ENCODE assay signal across 21 cellular contexts in genomic region chr6:49733680-49734079, GRCh38. TPM values are rescaled to one million over a fixed set of nuclear protein-coding genes. Genes with fewer than 3 reads are reported as not detected.
A peak's percentile ranks its signal among the peaks of the same experiment; 100 is the strongest.
DNase-seq lines count a peak whose midpoint lies in the region; ATAC-seq and TF ChIP-seq lines count a peak whose summit lies in the region.
"Had no signal": no experiment of that assay in that cellular context is flagged by ENCODE, and none has a peak within 500 bp of the region (broad histone marks: within the 10 kb centered on the region; RNA-seq: fewer than 3 reads in every experiment).

No MANE protein-coding gene starts in this region.

- no peaks in the 10 kb centered on the region for H3K36me3 ChIP-seq in Peyer's patch
- H3K36me3 ChIP-seq: BE2C; BLaER1 treated with 17β-estradiol and CSF1 and Interleukin-3, amounts not matched to agents 10 nM and 100 nM had no signal

- H3K27ac ChIP-seq in Peyer's patch: no peak overlapping the region
- H3K27ac ChIP-seq: A549; BLaER1 treated with 17β-estradiol and CSF1 and Interleukin-3, amounts not matched to agents 10 nM and 100 nM; GM23248 had no signal

- H3K4me3 ChIP-seq in epithelial cell of esophagus (ENCODE audit: low read length): no peak overlapping the region
- H3K4me3 ChIP-seq in Peyer's patch: no peak overlapping the region
- H3K4me3 ChIP-seq: A549; BLaER1 treated with 17β-estradiol and CSF1 and Interleukin-3, amounts not matched to agents 10 nM and 100 nM; GM23248 had no signal

- no peaks in the 10 kb centered on the region for H3K4me1 ChIP-seq in Peyer's patch
- H3K4me1 ChIP-seq: A549; BE2C; BLaER1 treated with 17β-estradiol and CSF1 and Interleukin-3, amounts not matched to agents 10 nM and 100 nM had no signal

- no peak for TF ChIP-seq CTCF in epithelial cell of esophagus (IDR thresholded peaks at IDR 0.05; ENCODE audit: insufficient read depth, low read depth, low read length, missing control alignments)
- no peak for TF ChIP-seq CTCF in Peyer's patch (IDR thresholded peaks at IDR 0.05)

- H3K9me3 ChIP-seq in Peyer's patch: no peaks in the 10 kb centered on the region
- H3K9me3 ChIP-seq: A549; BE2C; BLaER1 treated with 17β-estradiol and CSF1 and Interleukin-3, amounts not matched to agents 10 nM and 100 nM had no signal

- TF ChIP-seq POLR2A in Peyer's patch (IDR thresholded peaks at IDR 0.05): no peak

- ATAC-seq in HG02571 (IDR thresholded peaks at IDR 0.05; ENCODE audit: unreplicated experiment) (no peak), GM18909 (IDR thresholded peaks at IDR 0.05; ENCODE audit: poor library complexity, unreplicated experiment) (no peak)
- ATAC-seq: A549 had no signal

- DNase-seq in DMS79 treated with DMSO at 0.1 percent for 48 hours (lab: John Stamatoyannopoulos, UW) (peak; percentile 87), OCI-M1 (lab: John Stamatoyannopoulos, UW) (peak; percentile 43), epithelial cell of esophagus (ENCODE audit: low read depth) (peak; percentile 4), Peyer's patch (no peak), NCI-H1694 treated with DMSO at 0.1 percent for 48 hours (lab: John Stamatoyannopoulos, UW) (no peak)
- DNase-seq: 8988T; ACHN; AML-193; BE2C; CD4-positive, alpha-beta T cell; CD8-positive, alpha-beta memory T cell; DMS 273 treated with DMSO at 0.1 percent for 48 hours; DND-41; GM23248; H9; HFFc6 had no signal

- H3K27me3 ChIP-seq in Peyer's patch: no peaks in the 10 kb centered on the region
- H3K27me3 ChIP-seq: BE2C; BLaER1 treated with 17β-estradiol and CSF1 and Interleukin-3, amounts not matched to agents 10 nM and 100 nM had no signal

RNA-seq across cellular contexts. Expression of gene CRISP3, which starts 10.5 kb away (rescaled TPM):
- total RNA-seq in Peyer's patch: not detected
- total RNA-seq: CD4-positive, alpha-beta T cell; CD8-positive, alpha-beta memory T cell; GM23248; H4; H9; HFFc6 had no signal

RNA-seq across cellular contexts. Expression of gene CRISP2, which starts 20.3 kb away (rescaled TPM):
- total RNA-seq in Peyer's patch: not detected
- total RNA-seq: CD4-positive, alpha-beta T cell; CD8-positive, alpha-beta memory T cell; GM23248; H9; HFFc6 had no signal

RNA-seq across cellular contexts. Expression of gene PGK2, which starts 53.4 kb away (rescaled TPM):
- total RNA-seq in Peyer's patch: not detected
- total RNA-seq: CD4-positive, alpha-beta T cell; CD8-positive, alpha-beta memory T cell; GM23248; H4; H9; HFFc6 had no signal

Comparison
In these comparisons a context has a peak if more than half of its experiments do, and no peak if none do; other contexts are left out.
1. DNase-seq: peak in DMS79 treated with DMSO at 0.1 percent for 48 hours (single experiment), OCI-M1 (single experiment) and epithelial cell of esophagus (single experiment); none in Peyer's patch (0 of 3) and NCI-H1694 treated with DMSO at 0.1 percent for 48 hours (single experiment).